ENCODE assay signal across 7 cellular contexts in the genomic region with DNA sequence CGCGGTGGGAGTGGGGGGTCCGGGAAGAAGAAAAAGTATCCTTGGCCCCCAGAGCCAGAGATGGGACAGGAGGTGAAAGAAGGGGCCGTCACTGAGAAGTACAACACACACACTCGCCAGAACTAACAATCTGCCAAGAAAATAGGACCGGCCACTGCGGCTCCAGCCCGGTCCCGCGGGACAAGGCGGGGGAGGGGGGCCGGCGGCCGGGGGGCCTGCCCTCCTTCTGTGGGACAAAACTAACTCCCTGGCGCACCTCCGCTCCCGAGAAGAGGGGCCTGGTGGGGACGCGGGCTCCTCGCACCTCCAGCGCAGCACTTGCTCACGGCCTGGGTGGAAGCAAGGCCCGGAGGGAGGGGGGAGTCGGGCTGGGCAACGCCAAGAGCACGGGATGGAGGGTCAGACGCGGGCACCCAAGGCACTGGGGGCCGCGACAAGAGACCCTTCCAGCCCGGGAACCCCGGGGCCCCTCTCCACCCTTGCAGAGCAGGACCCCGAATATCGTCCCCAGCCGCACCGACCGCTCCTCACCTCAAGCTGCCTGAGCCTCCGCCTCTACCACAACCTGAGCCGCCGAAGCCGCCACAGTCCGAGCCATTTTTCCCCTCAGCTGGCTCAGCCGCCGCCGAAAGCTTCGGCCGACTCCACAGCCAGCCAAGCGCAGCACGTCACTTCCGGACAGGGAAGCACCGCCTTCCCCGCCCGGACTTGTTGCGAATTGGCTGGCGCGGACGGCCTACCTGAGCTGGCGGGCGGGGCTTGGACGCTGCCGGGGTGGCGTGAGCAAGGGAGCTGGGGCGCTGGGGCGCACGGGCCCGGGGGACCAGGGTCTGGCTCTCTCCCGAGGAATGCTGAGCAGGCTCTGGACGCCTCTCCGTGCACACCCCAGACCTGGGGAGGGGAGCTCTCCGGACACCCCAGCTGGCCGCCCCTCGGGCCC. TPM values are rescaled to one million over a fixed set of nuclear protein-coding genes. Genes with fewer than 3 reads are reported as not detected.
DNase-seq lines count a peak whose midpoint lies in the region; ATAC-seq and TF ChIP-seq lines count a peak whose summit lies in the region.

A gene with protein sequence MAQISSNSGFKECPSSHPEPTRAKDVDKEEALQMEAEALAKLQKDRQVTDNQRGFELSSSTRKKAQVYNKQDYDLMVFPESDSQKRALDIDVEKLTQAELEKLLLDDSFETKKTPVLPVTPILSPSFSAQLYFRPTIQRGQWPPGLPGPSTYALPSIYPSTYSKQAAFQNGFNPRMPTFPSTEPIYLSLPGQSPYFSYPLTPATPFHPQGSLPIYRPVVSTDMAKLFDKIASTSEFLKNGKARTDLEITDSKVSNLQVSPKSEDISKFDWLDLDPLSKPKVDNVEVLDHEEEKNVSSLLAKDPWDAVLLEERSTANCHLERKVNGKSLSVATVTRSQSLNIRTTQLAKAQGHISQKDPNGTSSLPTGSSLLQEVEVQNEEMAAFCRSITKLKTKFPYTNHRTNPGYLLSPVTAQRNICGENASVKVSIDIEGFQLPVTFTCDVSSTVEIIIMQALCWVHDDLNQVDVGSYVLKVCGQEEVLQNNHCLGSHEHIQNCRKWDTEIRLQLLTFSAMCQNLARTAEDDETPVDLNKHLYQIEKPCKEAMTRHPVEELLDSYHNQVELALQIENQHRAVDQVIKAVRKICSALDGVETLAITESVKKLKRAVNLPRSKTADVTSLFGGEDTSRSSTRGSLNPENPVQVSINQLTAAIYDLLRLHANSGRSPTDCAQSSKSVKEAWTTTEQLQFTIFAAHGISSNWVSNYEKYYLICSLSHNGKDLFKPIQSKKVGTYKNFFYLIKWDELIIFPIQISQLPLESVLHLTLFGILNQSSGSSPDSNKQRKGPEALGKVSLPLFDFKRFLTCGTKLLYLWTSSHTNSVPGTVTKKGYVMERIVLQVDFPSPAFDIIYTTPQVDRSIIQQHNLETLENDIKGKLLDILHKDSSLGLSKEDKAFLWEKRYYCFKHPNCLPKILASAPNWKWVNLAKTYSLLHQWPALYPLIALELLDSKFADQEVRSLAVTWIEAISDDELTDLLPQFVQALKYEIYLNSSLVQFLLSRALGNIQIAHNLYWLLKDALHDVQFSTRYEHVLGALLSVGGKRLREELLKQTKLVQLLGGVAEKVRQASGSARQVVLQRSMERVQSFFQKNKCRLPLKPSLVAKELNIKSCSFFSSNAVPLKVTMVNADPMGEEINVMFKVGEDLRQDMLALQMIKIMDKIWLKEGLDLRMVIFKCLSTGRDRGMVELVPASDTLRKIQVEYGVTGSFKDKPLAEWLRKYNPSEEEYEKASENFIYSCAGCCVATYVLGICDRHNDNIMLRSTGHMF (N-terminal part only) (minus strand): TSS at position 670 of the 940 bp plus-strand sequence. CDS start 38,245 bp downstream, outside the sequence.

- peak; percentile 36 for DNase-seq in NCI-H2081 treated with DMSO at 0.1 percent for 48 hours (lab: John Stamatoyannopoulos, UW)
- DNase-seq in T1000 (lab: John Stamatoyannopoulos, UW), result peak; percentile 63
- DNase-seq in astrocyte of the hippocampus (ENCODE audit: low read depth, low spot score), result peak; percentile 98
- DNase-seq in hepatocyte (ENCODE audit: low spot score), result peak; percentile 98
- DNase-seq in retina, result peak; percentile 98

- ATAC-seq in GM18519 (IDR thresholded peaks at IDR 0.05; ENCODE audit: low FRiP score, unreplicated experiment), result peak; percentile 96
- ATAC-seq in HG03045 (IDR thresholded peaks at IDR 0.05; ENCODE audit: unreplicated experiment), result peak; percentile 97

- no peaks in the 10 kb centered on the region for H3K9me3 ChIP-seq in hepatocyte (ENCODE audit: low read depth)

- H3K79me2 ChIP-seq in hepatocyte, result peaks cover 55% of the 10 kb centered on the region

- H3K4me1 ChIP-seq in hepatocyte (ENCODE audit: insufficient read depth), result peaks cover 5% of the 10 kb centered on the region

- peaks cover 36% of the 10 kb centered on the region for H4K20me1 ChIP-seq in hepatocyte (ENCODE audit: insufficient read depth, poor library complexity, severe bottlenecking)

- H3K27ac ChIP-seq in hepatocyte, result peak within 1 kb of the TSS; percentile 97

- no peaks in the 10 kb centered on the region for H3K9me2 ChIP-seq in hepatocyte (replicated peaks; ENCODE audit: insufficient read depth)

- H3K4me2 ChIP-seq in hepatocyte, result peak within 1 kb of the TSS; percentile 83

- H3K27me3 ChIP-seq in hepatocyte, result no peaks in the 10 kb centered on the region

- H3K4me3 ChIP-seq in hepatocyte, result peak within 1 kb of the TSS; percentile 79

- H3K36me3 ChIP-seq in hepatocyte (replicated peaks; ENCODE audit: insufficient read depth, low read depth), result no peaks in the 10 kb centered on the region

- no peak for TF ChIP-seq CTCF in hepatocyte (IDR thresholded peaks at IDR 0.05; ENCODE audit: poor library complexity)

- 2% methylated on average over 52 of the region's 72 CpGs for WGBS in hepatocyte (ENCODE audit: low lambda C conversion rate, missing lambda C conversion rate)

- peak within 1 kb of the TSS; percentile 51 for H2AFZ ChIP-seq in hepatocyte

RNA-seq across cellular contexts. Expression of the gene that starts here (rescaled TPM):
- total RNA-seq in hepatocyte, result 96.1 and 98.6 TPM in 2 replicates
- polyA plus RNA-seq in hepatocyte, result 19.4 and 20.1 TPM in 2 replicates

Comparison
In these comparisons a context has a peak if more than half of its experiments do, and no peak if none do; other contexts are left out.
1. Peak in every context shown above with its lines: DNase-seq, ATAC-seq, H3K4me3 ChIP-seq and H3K27ac ChIP-seq.
2. DNase-seq: peak in every context shown above with its lines; median percentile 98 in astrocyte of the hippocampus; 98 in hepatocyte; 98 in retina; 63 in T1000; 36 in NCI-H2081 treated with DMSO at 0.1 percent for 48 hours.